ENCODE assay signal across 1 cellular context in genomic region chr4:6390357-6390756, GRCh38.
TF ChIP-seq lines count a peak whose summit lies in the region.

No MANE protein-coding gene starts in this region.

TF ChIP-seq in WTC11, 78 proteins besides CTCF, POLR2A, EP300 and RAD21 (continued from another document):
- TF ChIP-seq ATF2 (CRISPR knock-in tag; IDR thresholded peaks at IDR 0.05; ENCODE audit: borderline replicate concordance, low read depth): no peak
- TF ChIP-seq FOXK1 (CRISPR knock-in tag; IDR thresholded peaks at IDR 0.05): no peak
- no peak for TF ChIP-seq ZNF396 (CRISPR knock-in tag; IDR thresholded peaks at IDR 0.05; ENCODE audit: borderline replicate concordance)
